In genomic region chr20:272718-273117, GRCh38 we compare ENCODE assay signal across 1 cellular context.
TF ChIP-seq lines count a peak whose summit lies in the region.

No MANE protein-coding gene starts in this region.

TF ChIP-seq in endothelial cell of umbilical vein, 7 proteins besides CTCF, POLR2A, EP300 and RAD21:
- TF ChIP-seq GATA2 (IDR thresholded peaks at IDR 0.05; ENCODE audit: insufficient read depth, insufficient read length, low read depth, low read length) = no peak
- TF ChIP-seq MAX (IDR thresholded peaks at IDR 0.05; ENCODE audit: insufficient read depth, insufficient read length) = no peak
- no peak for TF ChIP-seq EZH2 (IDR thresholded peaks at IDR 0.05; ENCODE audit: borderline replicate concordance, low read depth, low read length, severe bottlenecking)
- TF ChIP-seq FOS (IDR thresholded peaks at IDR 0.05; ENCODE audit: borderline replicate concordance, insufficient read depth, low read length) = no peak
- TF ChIP-seq POLR2AphosphoS5 (IDR thresholded peaks at IDR 0.05; ENCODE audit: insufficient read depth, low read depth, low read length) = no peak
- TF ChIP-seq JUN (IDR thresholded peaks at IDR 0.05; ENCODE audit: borderline replicate concordance, insufficient read depth, insufficient read length, low read depth) = no peak
- TF ChIP-seq MYC (IDR thresholded peaks at IDR 0.05; ENCODE audit: low read depth, low read length) = no peak
